7 cellular contexts compared by ENCODE assay signal in the genomic region with DNA sequence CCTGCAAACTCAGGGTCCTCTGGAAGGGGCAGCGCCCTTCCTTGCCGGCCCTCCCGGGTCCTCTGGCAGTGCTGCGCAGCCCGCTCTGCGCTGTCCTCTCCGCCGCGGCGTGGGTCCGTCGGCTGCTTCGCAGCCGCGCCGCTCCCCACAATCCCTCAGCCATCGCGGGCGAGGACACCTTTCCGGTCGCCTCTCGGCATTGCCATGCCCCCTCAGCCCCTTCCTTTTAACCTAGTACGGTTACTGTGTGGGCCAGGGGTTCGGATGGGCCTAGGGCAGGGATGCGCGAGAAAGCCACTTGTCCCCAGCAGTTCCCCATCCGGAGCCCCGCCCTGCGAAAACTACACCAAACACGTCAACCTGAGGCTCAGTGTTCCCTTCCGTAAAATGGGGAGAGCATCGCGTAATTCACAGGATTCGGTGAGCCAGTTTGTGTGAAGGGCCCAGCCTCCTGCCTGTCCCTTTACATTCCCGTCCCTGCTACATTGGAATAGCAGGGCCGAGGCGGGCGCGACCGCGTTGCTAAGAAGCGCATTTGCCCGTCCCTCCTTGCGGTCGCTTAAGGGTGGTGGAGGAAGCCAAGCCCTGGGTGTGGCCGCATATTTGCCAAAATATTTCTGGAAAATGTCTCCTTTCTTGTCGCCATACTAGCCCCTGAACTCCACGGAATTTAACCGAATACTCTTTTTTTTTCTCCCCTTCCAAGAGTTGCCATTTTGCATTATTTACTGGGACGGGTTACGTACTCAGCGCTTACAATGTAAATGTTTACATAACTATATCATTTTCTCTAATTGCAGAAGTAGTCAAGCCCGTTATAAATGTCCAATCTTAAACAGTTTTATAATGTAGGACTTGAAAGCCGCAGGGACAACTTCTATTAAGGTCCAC. TPM values are rescaled to one million over a fixed set of nuclear protein-coding genes. Genes with fewer than 3 reads are reported as not detected.
DNase-seq lines count a peak whose midpoint lies in the region; ATAC-seq and TF ChIP-seq lines count a peak whose summit lies in the region.

No MANE protein-coding gene starts in this region.

- no peaks in the 10 kb centered on the region for H3K9me3 ChIP-seq in thoracic aorta

- no peaks in the 10 kb centered on the region for H3K27me3 ChIP-seq in KMS-11 (ENCODE audit: insufficient read depth, low read depth)
- H3K27me3 ChIP-seq in thoracic aorta (replicated peaks; ENCODE audit: insufficient read depth) = no peaks in the 10 kb centered on the region

- H3K4me1 ChIP-seq in KMS-11 (ENCODE audit: low read depth, poor library complexity, severe bottlenecking) (peaks cover 28% of the 10 kb centered on the region), thoracic aorta (ENCODE audit: control insufficient read depth in 1 of 2, low read depth in 2 of 2) (peaks cover 19 to 36% of the 10 kb centered on the region in 2 donors)

- H3K9me3 Mint-ChIP-seq in WTC11 = no peaks in the 10 kb centered on the region

- H2AFZ ChIP-seq in KMS-11 (ENCODE audit: low read depth) = peak overlapping the region; percentile 93

- H3K9ac ChIP-seq in KMS-11 = peak overlapping the region; percentile 53; the same call in 1 of the 2 replicates

- ATAC-seq in GM18505 (IDR thresholded peaks at IDR 0.05; ENCODE audit: unreplicated experiment) (peak; percentile 4), WTC11 (no peak), thoracic aorta (ENCODE audit: insufficient number of reproducible peaks, low FRiP score, low read depth) (no peak)

- no peak overlapping the region for H3K4me3 ChIP-seq in KMS-11 (IDR thresholded peaks at IDR 0.05; ENCODE audit: insufficient read depth, low read depth, low read length)
- H3K4me3 ChIP-seq in thoracic aorta = peak overlapping the region; percentile 74

- CTCF ChIA-PET in WTC11 (lab: Charles Lee) = interaction anchor here (0.7 to 3.8 kb wide), 36 partner anchors 11 to 612 kb away, joined by 3 to 108 read pairs (median 6); a partner anchor contains a TSS

- H3K27me3 Mint-ChIP-seq in WTC11 (ENCODE audit: low read depth) = peaks cover 38% of the 10 kb centered on the region

- H3K4me3 Mint-ChIP-seq in WTC11 = peak overlapping the region; percentile 74

- TF ChIP-seq CTCF in KMS-11 (conservative IDR thresholded peaks at IDR 0.05; ENCODE audit: low read depth, low read length) (no peak), WTC11 (IDR thresholded peaks at IDR 0.05) (no peak), thoracic aorta (IDR thresholded peaks at IDR 0.05) (no peak)

- no peak overlapping the region for H3K27ac Mint-ChIP-seq in WTC11

- H3K36me3 ChIP-seq in KMS-11 (ENCODE audit: insufficient read depth) = no peaks in the 10 kb centered on the region
- no peaks in the 10 kb centered on the region for H3K36me3 ChIP-seq in thoracic aorta

- H3K36me3 Mint-ChIP-seq in WTC11 = no peaks in the 10 kb centered on the region

- no peak for TF ChIP-seq POLR2A in GM18505 (IDR thresholded peaks at IDR 0.05; ENCODE audit: borderline replicate concordance, extremely low read depth, insufficient read depth, insufficient read length)

- peak; percentile 52 for DNase-seq in WTC11 (ENCODE audit: low spot score)
- DNase-seq in effector CD4-positive, alpha-beta T cell = peak; percentile 31
- peak; percentile 90 for DNase-seq in mesenteric fat pad (ENCODE audit: low spot score)
- DNase-seq in thoracic aorta (ENCODE audit: low spot score) = no peak
- no peak for DNase-seq in GOT3 (lab: John Stamatoyannopoulos, UW)

- no peaks in the 10 kb centered on the region for H4K20me1 ChIP-seq in KMS-11 (ENCODE audit: insufficient read depth)

- H3K4me1 Mint-ChIP-seq in WTC11 = peaks cover 25% of the 10 kb centered on the region

- POLR2A ChIA-PET in WTC11 (lab: Charles Lee) = interaction anchor here (0.6 to 2.4 kb wide), 3 partner anchors 24 to 49 kb away, joined by 7 to 22 read pairs (median 12); a partner anchor contains a TSS

- H3K79me2 ChIP-seq in KMS-11 (ENCODE audit: insufficient read depth, low read depth) = no peaks in the 10 kb centered on the region

- H3K27ac ChIP-seq in KMS-11 (peak overlapping the region; percentile 28; the same call in 1 of the 2 replicates), thoracic aorta (peak overlapping the region; percentile 84 to 88)

- peak overlapping the region; percentile 60 for H3K4me2 ChIP-seq in KMS-11

TF ChIP-seq in WTC11, 78 proteins besides CTCF, POLR2A, EP300 and RAD21 (continues in another document):
- TF ChIP-seq FOXJ3 (CRISPR knock-in tag; IDR thresholded peaks at IDR 0.05; ENCODE audit: borderline replicate concordance) = no peak
- no peak for TF ChIP-seq GABPB1 (CRISPR knock-in tag; IDR thresholded peaks at IDR 0.05)
- TF ChIP-seq, protein P1, sequence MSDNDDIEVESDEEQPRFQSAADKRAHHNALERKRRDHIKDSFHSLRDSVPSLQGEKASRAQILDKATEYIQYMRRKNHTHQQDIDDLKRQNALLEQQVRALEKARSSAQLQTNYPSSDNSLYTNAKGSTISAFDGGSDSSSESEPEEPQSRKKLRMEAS (CRISPR knock-in tag; IDR thresholded peaks at IDR 0.05) = no peak
- TF ChIP-seq, protein P2, sequence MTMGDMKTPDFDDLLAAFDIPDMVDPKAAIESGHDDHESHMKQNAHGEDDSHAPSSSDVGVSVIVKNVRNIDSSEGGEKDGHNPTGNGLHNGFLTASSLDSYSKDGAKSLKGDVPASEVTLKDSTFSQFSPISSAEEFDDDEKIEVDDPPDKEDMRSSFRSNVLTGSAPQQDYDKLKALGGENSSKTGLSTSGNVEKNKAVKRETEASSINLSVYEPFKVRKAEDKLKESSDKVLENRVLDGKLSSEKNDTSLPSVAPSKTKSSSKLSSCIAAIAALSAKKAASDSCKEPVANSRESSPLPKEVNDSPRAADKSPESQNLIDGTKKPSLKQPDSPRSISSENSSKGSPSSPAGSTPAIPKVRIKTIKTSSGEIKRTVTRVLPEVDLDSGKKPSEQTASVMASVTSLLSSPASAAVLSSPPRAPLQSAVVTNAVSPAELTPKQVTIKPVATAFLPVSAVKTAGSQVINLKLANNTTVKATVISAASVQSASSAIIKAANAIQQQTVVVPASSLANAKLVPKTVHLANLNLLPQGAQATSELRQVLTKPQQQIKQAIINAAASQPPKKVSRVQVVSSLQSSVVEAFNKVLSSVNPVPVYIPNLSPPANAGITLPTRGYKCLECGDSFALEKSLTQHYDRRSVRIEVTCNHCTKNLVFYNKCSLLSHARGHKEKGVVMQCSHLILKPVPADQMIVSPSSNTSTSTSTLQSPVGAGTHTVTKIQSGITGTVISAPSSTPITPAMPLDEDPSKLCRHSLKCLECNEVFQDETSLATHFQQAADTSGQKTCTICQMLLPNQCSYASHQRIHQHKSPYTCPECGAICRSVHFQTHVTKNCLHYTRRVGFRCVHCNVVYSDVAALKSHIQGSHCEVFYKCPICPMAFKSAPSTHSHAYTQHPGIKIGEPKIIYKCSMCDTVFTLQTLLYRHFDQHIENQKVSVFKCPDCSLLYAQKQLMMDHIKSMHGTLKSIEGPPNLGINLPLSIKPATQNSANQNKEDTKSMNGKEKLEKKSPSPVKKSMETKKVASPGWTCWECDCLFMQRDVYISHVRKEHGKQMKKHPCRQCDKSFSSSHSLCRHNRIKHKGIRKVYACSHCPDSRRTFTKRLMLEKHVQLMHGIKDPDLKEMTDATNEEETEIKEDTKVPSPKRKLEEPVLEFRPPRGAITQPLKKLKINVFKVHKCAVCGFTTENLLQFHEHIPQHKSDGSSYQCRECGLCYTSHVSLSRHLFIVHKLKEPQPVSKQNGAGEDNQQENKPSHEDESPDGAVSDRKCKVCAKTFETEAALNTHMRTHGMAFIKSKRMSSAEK (CRISPR knock-in tag; IDR thresholded peaks at IDR 0.05; ENCODE audit: borderline replicate concordance) = no peak
- no peak for TF ChIP-seq SOX15 (CRISPR knock-in tag; IDR thresholded peaks at IDR 0.05)
- TF ChIP-seq ZNF416 (CRISPR knock-in tag; IDR thresholded peaks at IDR 0.05) = 0 out of 2 replicates have a peak, but pooled peaks have one; percentile 8
- peak; percentile 51; the same call in 1 of the 2 replicates for TF ChIP-seq ESRRA (CRISPR knock-in tag; IDR thresholded peaks at IDR 0.05; ENCODE audit: borderline replicate concordance)
- TF ChIP-seq, protein P3, sequence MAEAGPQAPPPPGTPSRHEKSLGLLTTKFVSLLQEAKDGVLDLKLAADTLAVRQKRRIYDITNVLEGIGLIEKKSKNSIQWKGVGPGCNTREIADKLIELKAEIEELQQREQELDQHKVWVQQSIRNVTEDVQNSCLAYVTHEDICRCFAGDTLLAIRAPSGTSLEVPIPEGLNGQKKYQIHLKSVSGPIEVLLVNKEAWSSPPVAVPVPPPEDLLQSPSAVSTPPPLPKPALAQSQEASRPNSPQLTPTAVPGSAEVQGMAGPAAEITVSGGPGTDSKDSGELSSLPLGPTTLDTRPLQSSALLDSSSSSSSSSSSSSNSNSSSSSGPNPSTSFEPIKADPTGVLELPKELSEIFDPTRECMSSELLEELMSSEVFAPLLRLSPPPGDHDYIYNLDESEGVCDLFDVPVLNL (CRISPR knock-in tag; IDR thresholded peaks at IDR 0.05; ENCODE audit: borderline replicate concordance, low read depth) = no peak
- peak; percentile 97 for TF ChIP-seq GTF2I (CRISPR knock-in tag; conservative IDR thresholded peaks at IDR 0.05)
- no peak for TF ChIP-seq ZNF232 (CRISPR knock-in tag; IDR thresholded peaks at IDR 0.05)

RNA-seq across cellular contexts. Expression of a gene that starts 13.2 kb away (rescaled TPM):
- 0.37 to 0.44 TPM in 2 of 3 replicates, not detected in the other for total RNA-seq in WTC11 (2021)
- total RNA-seq in mesenteric fat pad = 64.4 TPM
- total RNA-seq in thoracic aorta = 10 to 100 TPM; 46.8 to 70.9 TPM

RNA-seq across cellular contexts. Expression of a gene that starts 23.8 kb away (rescaled TPM):
- total RNA-seq in WTC11 (2021) (130 to 149 TPM (median 131 TPM) in 3 replicates), mesenteric fat pad (171 TPM), thoracic aorta (100 to 1,000 TPM; 131 to 155 TPM)

RNA-seq across cellular contexts. Expression of a gene that starts 53.5 kb away (rescaled TPM):
- total RNA-seq in WTC11 (2021) (128 to 143 TPM (median 138 TPM) in 3 replicates), mesenteric fat pad (105 TPM), thoracic aorta (100 to 1,000 TPM; 125 to 192 TPM)

Comparison
In these comparisons a context has a peak if more than half of its experiments do, and no peak if none do; other contexts are left out.
1. DNase-seq: peak in WTC11 (single experiment), effector CD4-positive, alpha-beta T cell (single experiment) and mesenteric fat pad (single experiment); none in thoracic aorta (single experiment) and GOT3 (single experiment).
2. RNA of a gene that starts 13.2 kb away (total RNA-seq): 46.8 to 70.9 TPM in thoracic aorta and 64.4 TPM in mesenteric fat pad (single experiment); 0.37 to 0.44 TPM in WTC11; every median in the first group is over 10 times any median in the second.